ENCODE assay signal across 15 cellular contexts in the genomic region with DNA sequence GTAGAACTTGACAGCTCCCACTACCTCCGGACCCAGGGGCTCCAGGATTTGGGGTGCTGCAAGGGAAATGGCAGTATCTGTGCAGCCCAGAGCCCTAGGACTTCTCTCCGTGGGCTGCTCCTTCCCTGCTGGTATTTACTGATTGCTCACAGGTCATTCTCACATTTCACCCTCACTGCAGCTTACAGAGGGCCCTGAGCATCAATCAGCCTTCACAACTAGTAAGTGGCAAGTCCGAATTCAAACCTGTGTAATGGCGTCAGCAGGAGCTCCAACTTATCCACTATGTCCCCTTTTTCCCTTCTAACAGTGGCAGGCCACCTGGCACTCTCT. TPM values are rescaled to one million over a fixed set of nuclear protein-coding genes. Genes with fewer than 3 reads are reported as not detected.
DNase-seq lines count a peak whose midpoint lies in the region; ATAC-seq lines count a peak whose summit lies in the region.
"Had no signal": no experiment of that assay in that cellular context is flagged by ENCODE, and none has a peak within 500 bp of the region (broad histone marks: within the 10 kb centered on the region; RNA-seq: fewer than 3 reads in every experiment).

No MANE protein-coding gene starts in this region.

- peaks cover 2 to 6% of the 10 kb centered on the region in 2 donors for H3K4me1 ChIP-seq in esophagus (ENCODE audit: control insufficient read depth in 2 of 2, insufficient read depth in 2 of 2, low read length in 1 of 2)

- H3K27me3 Mint-ChIP-seq in activated T-cell treated with anti-CD3 and anti-CD28 coated beads, Interleukin-2, amount 50 U/mL, for 72 hours (ENCODE audit: low read depth): no peaks in the 10 kb centered on the region
- no peaks in the 10 kb centered on the region for H3K27me3 Mint-ChIP-seq in T-helper 17 cell
- no peaks in the 10 kb centered on the region for H3K27me3 Mint-ChIP-seq in stimulated activated naive B cell treated with anti-CD40 and anti-IgM and Interleukin-4, amounts not matched to agents 10 μg/mL and 1 μg/mL and 100 μg/mL, for 72 hours

- no peaks in the 10 kb centered on the region for H3K9me3 ChIP-seq in T-helper 17 cell (ENCODE audit: control insufficient read depth, low read length, poor library complexity, severe bottlenecking)
- no peaks in the 10 kb centered on the region for H3K9me3 ChIP-seq in esophagus (ENCODE audit: control insufficient read depth in 2 of 2, insufficient read depth in 1 of 2, low read depth in 1 of 2, low read length in 1 of 2)

- H3K36me3 Mint-ChIP-seq in activated T-cell treated with anti-CD3 and anti-CD28 coated beads, Interleukin-2, amount 50 U/mL, for 72 hours (ENCODE audit: insufficient read depth in 2 of 2): peaks cover 11 to 21% of the 10 kb centered on the region in 2 donors
- peaks cover 2% of the 10 kb centered on the region for H3K36me3 Mint-ChIP-seq in T-helper 17 cell (ENCODE audit: low read depth)
- H3K36me3 Mint-ChIP-seq in stimulated activated naive B cell treated with anti-CD40 and anti-IgM and Interleukin-4, amounts not matched to agents 10 μg/mL and 1 μg/mL and 100 μg/mL, for 72 hours: peaks cover 58 to 78% of the 10 kb centered on the region in 2 donors

- peaks cover 63% of the 10 kb centered on the region for H3K4me1 Mint-ChIP-seq in activated T-cell treated with anti-CD3 and anti-CD28 coated beads, Interleukin-2, amount 50 U/mL, for 72 hours (ENCODE audit: low read depth)
- H3K4me1 Mint-ChIP-seq in T-helper 17 cell: peaks cover 60% of the 10 kb centered on the region
- H3K4me1 Mint-ChIP-seq in stimulated activated naive B cell treated with anti-CD40 and anti-IgM and Interleukin-4, amounts not matched to agents 10 μg/mL and 1 μg/mL and 100 μg/mL, for 72 hours: peaks cover 88 to 100% of the 10 kb centered on the region in 2 donors

- no peak overlapping the region for H3K27ac Mint-ChIP-seq in activated T-cell treated with anti-CD3 and anti-CD28 coated beads, Interleukin-2, amount 50 U/mL, for 72 hours
- peak overlapping the region; percentile 96 for H3K27ac Mint-ChIP-seq in T-helper 17 cell
- peak overlapping the region; percentile 88 for H3K27ac Mint-ChIP-seq in stimulated activated naive B cell treated with anti-CD40 and anti-IgM and Interleukin-4, amounts not matched to agents 10 μg/mL and 1 μg/mL and 100 μg/mL, for 72 hours

- no peak overlapping the region for H3K4me3 ChIP-seq in esophagus (ENCODE audit: low read depth in 1 of 2, low read length in 2 of 2)

- H3K27me3 ChIP-seq in esophagus (ENCODE audit: control insufficient read depth in 1 of 2, insufficient read depth in 2 of 2, low read length in 2 of 2): no peaks in the 10 kb centered on the region

- ATAC-seq in activated T-cell treated with anti-CD3 and anti-CD28 coated beads, Interleukin-2, amount 50 U/mL, for 72 hours (replicated peaks in 1 of 2): no peak
- no peak for ATAC-seq in T-helper 17 cell
- no peak for ATAC-seq in stimulated activated naive B cell treated with anti-CD40 and anti-IgM and Interleukin-4, amounts not matched to agents 10 μg/mL and 1 μg/mL and 100 μg/mL, for 72 hours (replicated peaks)

- 79 to 80% methylated on average over 4 of the region's 4 CpGs for WGBS in esophagus, 2 donors

- peaks cover 0 to 32% of the 10 kb centered on the region in 2 donors for H3K36me3 ChIP-seq in esophagus (ENCODE audit: control insufficient read depth in 2 of 2, insufficient read depth in 2 of 2, low read length in 1 of 2)

- H3K4me3 Mint-ChIP-seq in activated T-cell treated with anti-CD3 and anti-CD28 coated beads, Interleukin-2, amount 50 U/mL, for 72 hours: peak overlapping the region; percentile 5 to 33
- peak overlapping the region; percentile 79 for H3K4me3 Mint-ChIP-seq in T-helper 17 cell
- H3K4me3 Mint-ChIP-seq in stimulated activated naive B cell treated with anti-CD40 and anti-IgM and Interleukin-4, amounts not matched to agents 10 μg/mL and 1 μg/mL and 100 μg/mL, for 72 hours: peak overlapping the region; percentile 69 to 73

- DNase-seq in activated T-cell treated with anti-CD3 and anti-CD28 coated beads, Interleukin-2, amount 50 U/mL, for 72 hours: no peak
- DNase-seq in activated T-cell treated with anti-CD3 and anti-CD28 coated beads for 4 hours: no peak
- no peak for DNase-seq in T-helper 17 cell
- DNase-seq in stimulated activated naive B cell treated with anti-CD40 and anti-IgM and Interleukin-4, amounts not matched to agents 10 μg/mL and 1 μg/mL and 100 μg/mL, for 72 hours: no peak
- no peak for DNase-seq in activated CD4-positive, CD25-positive, alpha-beta regulatory T cell treated with anti-CD3 and anti-CD28 coated beads, Interleukin-2, amount 50 U/mL, for 72 hours
- no peak for DNase-seq in mucosa of gallbladder (ENCODE audit: low spot score)
- no peak for DNase-seq in CD1c-positive myeloid dendritic cell (ENCODE audit: extremely low spot score)
- DNase-seq: anterior cingulate cortex; DMS79; kidney glomerular epithelial cell; NCI-H2029 treated with DMSO at 0.1 percent for 48 hours; NK-92 treated with Interleukin-12 subunit alpha and Interleukin-12 subunit beta, amount 100 ng/mL, for 24 hours; nucleus accumbens; stimulated activated CD4-positive, alpha-beta T cell treated with anti-CD3 and anti-CD28 coated beads, Interleukin-12 subunit alpha, Interleukin-12 subunit beta, amount 100 ng/mL, for 4 hours had no signal

- peak overlapping the region; percentile 17 to 36 for H3K27ac ChIP-seq in esophagus (ENCODE audit: low read depth in 2 of 2, low read length in 1 of 2)

- no peaks in the 10 kb centered on the region for H3K9me3 Mint-ChIP-seq in activated T-cell treated with anti-CD3 and anti-CD28 coated beads, Interleukin-2, amount 50 U/mL, for 72 hours
- peaks cover 0 to 1% of the 10 kb centered on the region in 2 donors for H3K9me3 Mint-ChIP-seq in stimulated activated naive B cell treated with anti-CD40 and anti-IgM and Interleukin-4, amounts not matched to agents 10 μg/mL and 1 μg/mL and 100 μg/mL, for 72 hours

RNA-seq across cellular contexts. Expression of gene PIK3C2B, which starts 32.4 kb away (rescaled TPM):
- 10 to 100 TPM; 43.1 to 54.5 TPM for total RNA-seq in activated T-cell treated with anti-CD3 and anti-CD28 coated beads, Interleukin-2, amount 50 U/mL, for 72 hours
- total RNA-seq in T-helper 17 cell (10 to 100 TPM; 35.7 to 51.9 TPM), mucosa of gallbladder (64.6 TPM)
- 10 to 100 TPM in 1 of 2 donors, 1 to 10 TPM in 1; 7.8 to 14.2 TPM for polyA plus RNA-seq in esophagus

RNA-seq across cellular contexts. Expression of gene PPP1R15B, which starts 50.6 kb away (rescaled TPM):
- total RNA-seq in activated T-cell treated with anti-CD3 and anti-CD28 coated beads, Interleukin-2, amount 50 U/mL, for 72 hours: 10 to 100 TPM; 82.9 to 94.2 TPM
- 100 to 1,000 TPM; 207 to 266 TPM for total RNA-seq in T-helper 17 cell
- polyA plus RNA-seq in esophagus: 10 to 100 TPM; 14.1 to 15.7 TPM
- total RNA-seq in mucosa of gallbladder: 38.8 TPM

RNA-seq across cellular contexts. Expression of gene MDM4, which starts 54.0 kb away (rescaled TPM):
- total RNA-seq in activated T-cell treated with anti-CD3 and anti-CD28 coated beads, Interleukin-2, amount 50 U/mL, for 72 hours: 100 to 1,000 TPM; 147 to 153 TPM
- total RNA-seq in T-helper 17 cell (100 to 1,000 TPM; 205 to 225 TPM), mucosa of gallbladder (64.5 TPM)
- 10 to 100 TPM in 1 of 2 donors, 1 to 10 TPM in 1; 4.0 to 14.0 TPM for polyA plus RNA-seq in esophagus

Comparison
In these comparisons a context has a peak if more than half of its experiments do, and no peak if none do; other contexts are left out.
1. H3K4me3 Mint-ChIP-seq: peak in every context shown above with its lines; median percentile 79 in T-helper 17 cell; 71 in stimulated activated naive B cell treated with anti-CD40 and anti-IgM and Interleukin-4, amounts not matched to agents 10 μg/mL and 1 μg/mL and 100 μg/mL, for 72 hours; 19 in activated T-cell treated with anti-CD3 and anti-CD28 coated beads, Interleukin-2, amount 50 U/mL, for 72 hours.